ENCODE assay signal across 8 cellular contexts in the genomic region with DNA sequence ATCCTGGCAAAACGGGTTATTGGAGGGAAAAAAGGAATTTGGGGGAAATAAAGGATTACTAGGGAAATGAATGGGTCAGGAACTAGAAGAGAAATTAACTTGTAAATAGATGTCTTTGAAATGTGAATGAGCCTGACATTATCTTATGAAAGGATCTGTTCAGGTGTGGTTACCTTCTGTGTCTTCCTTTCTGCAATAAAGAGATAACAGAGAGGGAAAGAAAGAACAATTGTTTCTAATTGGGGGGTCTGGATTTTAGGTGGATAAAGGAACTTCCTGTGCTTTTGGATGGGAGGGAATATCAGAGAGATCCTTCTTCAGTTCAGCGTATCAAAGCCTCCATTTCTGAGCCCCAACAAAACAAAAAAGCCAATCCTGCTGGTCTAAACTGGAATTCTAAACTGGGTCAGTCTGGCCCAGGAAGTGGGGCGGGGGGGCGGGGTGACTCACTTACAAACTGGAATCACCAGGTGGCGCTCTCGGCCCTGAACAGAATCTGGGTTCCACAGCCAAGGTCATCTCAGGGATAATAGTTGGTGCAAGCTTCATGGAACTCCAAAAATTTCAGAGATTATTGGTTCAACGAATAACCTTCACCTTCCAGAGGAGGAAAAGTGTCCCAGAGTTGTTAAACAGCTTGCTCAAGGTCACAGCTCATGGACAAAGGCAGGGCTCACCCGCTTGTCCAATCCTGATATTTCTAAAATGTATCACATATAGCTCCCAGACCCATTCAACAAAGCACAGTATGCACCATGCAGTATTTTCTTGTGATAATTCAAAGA. TPM values are rescaled to one million over a fixed set of nuclear protein-coding genes. Genes with fewer than 3 reads are reported as not detected.
DNase-seq lines count a peak whose midpoint lies in the region; ATAC-seq and TF ChIP-seq lines count a peak whose summit lies in the region.

No MANE protein-coding gene starts in this region.

- POLR2A ChIA-PET in AG04450 (lab: Yijun Ruan, JAX), result interaction anchor here (1.4 kb wide), 1 partner anchor 15 kb away, joined by 4 read pairs; a partner anchor contains a TSS
- POLR2A ChIA-PET in RWPE1 (lab: Yijun Ruan, JAX; ENCODE audit: low non-redundant PET), result interaction anchor here (0.7 kb wide), 1 partner anchor 255 kb away, joined by 3 read pairs; no protein-coding TSS in a partner anchor

- H3K27ac ChIP-seq in AG04450 (ENCODE audit: low read depth, low read length) (no peak overlapping the region), RWPE1 (peak overlapping the region; percentile 55), gastroesophageal sphincter (peak overlapping the region in 2 of 4 donors; percentile 18 to 33), transverse colon (peak overlapping the region; percentile 44 to 70 (median 52))

- TF ChIP-seq EP300 in gastroesophageal sphincter (IDR thresholded peaks at IDR 0.05), result no peak
- TF ChIP-seq EP300 in transverse colon (IDR thresholded peaks at IDR 0.05; ENCODE audit: low read depth), result no peak

- H3K9me3 ChIP-seq in AG04450 (ENCODE audit: control insufficient read depth, insufficient read depth, low read length), result no peaks in the 10 kb centered on the region
- no peaks in the 10 kb centered on the region for H3K9me3 ChIP-seq in gastroesophageal sphincter
- H3K9me3 ChIP-seq in transverse colon, result no peaks in the 10 kb centered on the region

- CTCF ChIA-PET in AG04450 (lab: Charles Lee), result interaction anchor here (0.6 to 2.7 kb wide), 41 partner anchors 8 to 1548 kb away, joined by 3 to 29 read pairs (median 3); a partner anchor contains a TSS
- CTCF ChIA-PET in RWPE1 (lab: Yijun Ruan, JAX), result interaction anchor here (0.5 to 1.5 kb wide), 11 partner anchors 14 to 255 kb away, joined by 3 to 7 read pairs (median 5); a partner anchor contains a TSS

- TF ChIP-seq CTCF in AG04450 (IDR thresholded peaks at IDR 0.05; ENCODE audit: low read depth, low read length) (peak; percentile 76), RWPE1 (conservative IDR thresholded peaks at IDR 0.05; ENCODE audit: low read depth) (peak; percentile 71), gastroesophageal sphincter (IDR thresholded peaks at IDR 0.05) (peak; percentile 24 to 83 (median 57)), transverse colon (IDR thresholded peaks at IDR 0.05) (peak; percentile 38 to 83 (median 80))

- peak; percentile 72 for ATAC-seq in GM18909 (IDR thresholded peaks at IDR 0.05; ENCODE audit: poor library complexity, unreplicated experiment)
- peak; percentile 83 for ATAC-seq in gastroesophageal sphincter

- no peak for TF ChIP-seq POLR2A in gastroesophageal sphincter (IDR thresholded peaks at IDR 0.05)
- TF ChIP-seq POLR2A in transverse colon (IDR thresholded peaks at IDR 0.05), result no peak

- DNase-seq in AG04450 (ENCODE audit: low read depth, low spot score), result peak; percentile 44
- DNase-seq in KBM-7, result peak; percentile 61
- peak; percentile 92 for DNase-seq in RWPE1 (ENCODE audit: low spot score)
- peak; percentile 87 for DNase-seq in activated effector memory CD4-positive, alpha-beta T cell treated with anti-CD3 and anti-CD28 coated beads, Interleukin-2, amount 50 U/mL, for 16 hours
- DNase-seq in occipital lobe (lab: John Stamatoyannopoulos, UW), result peak; percentile 34
- peak; percentile 85 for DNase-seq in transverse colon

- H3K4me3 ChIP-seq in AG04450 (ENCODE audit: low read depth, low read length), result no peak overlapping the region
- H3K4me3 ChIP-seq in gastroesophageal sphincter, result no peak overlapping the region
- no peak overlapping the region for H3K4me3 ChIP-seq in transverse colon

- intact Hi-C loops in transverse colon (cut with DNase I; ENCODE audit: low total_unique reads), result no loop called here

- in situ Hi-C loops in KBM-7 (cut with MboI; ENCODE audit: low pct_unique_long_range_greater_than_20kb, low sequenced_read_pairs), result no loop called here
- in situ Hi-C loops in transverse colon (cut with MboI; ENCODE audit: low pct_ligation_motif_present in 1 of 4, low pct_unique_long_range_greater_than_20kb in 1 of 4, low sequenced_read_pairs in 3 of 4), result no loop called here

- H3K27me3 ChIP-seq in AG04450 (ENCODE audit: control insufficient read depth, insufficient read depth, low read length) (no peaks in the 10 kb centered on the region), gastroesophageal sphincter (no peaks in the 10 kb centered on the region), transverse colon (no peaks in the 10 kb centered on the region)

- WGBS in gastroesophageal sphincter (ENCODE audit: low coverage in 1 of 2), 2 donors, result 36 to 54% methylated on average over 3 to 4 of the region's 8 CpGs
- 19 to 35% methylated on average over 4 to 8 of the region's 8 CpGs for WGBS in transverse colon (ENCODE audit: low coverage in 1 of 2), 2 donors

- H3K4me1 ChIP-seq in gastroesophageal sphincter, result peaks cover 0 to 14% (median 0%) of the 10 kb centered on the region in 3 donors
- H3K4me1 ChIP-seq in transverse colon, result peaks cover 4 to 41% (median 19%) of the 10 kb centered on the region in 4 donors

- H3K36me3 ChIP-seq in gastroesophageal sphincter (peaks cover 0 to 31% of the 10 kb centered on the region in 2 donors), transverse colon (no peaks in the 10 kb centered on the region)

RNA-seq across cellular contexts. Expression of a gene that starts 15.2 kb away (rescaled TPM):
- 149 and 151 TPM in 2 replicates for polyA plus RNA-seq in AG04450 (2011; rRNA removed)
- polyA minus RNA-seq in AG04450 (2011; rRNA and poly(A)+ RNA removed), result 73.8 and 98.0 TPM in 2 replicates
- 100 to 1,000 TPM; 294 to 370 (median 337) TPM for total RNA-seq in gastroesophageal sphincter
- total RNA-seq in occipital lobe, result 266 TPM
- 100 to 1,000 TPM; 124 to 438 (median 279) TPM for total RNA-seq in transverse colon

RNA-seq across cellular contexts. Expression of a gene that starts 17.0 kb away (rescaled TPM):
- 9.7 and 10.5 TPM in 2 replicates for polyA plus RNA-seq in AG04450 (2011; rRNA removed)
- 19.3 and 21.8 TPM in 2 replicates for polyA minus RNA-seq in AG04450 (2011; rRNA and poly(A)+ RNA removed)
- total RNA-seq in gastroesophageal sphincter (10 to 100 TPM; 14.7 to 24.6 (median 17.6) TPM), occipital lobe (15.4 TPM), transverse colon (100 to 1,000 TPM; 122 to 207 (median 155) TPM)

RNA-seq across cellular contexts. Expression of a gene that starts 59.8 kb away (rescaled TPM):
- polyA plus RNA-seq in AG04450 (2011; rRNA removed), result 111 and 126 TPM in 2 replicates
- polyA minus RNA-seq in AG04450 (2011; rRNA and poly(A)+ RNA removed), result 292 and 323 TPM in 2 replicates
- 10 to 100 TPM; 73.0 to 85.9 (median 81.5) TPM for total RNA-seq in gastroesophageal sphincter
- 415 TPM for total RNA-seq in occipital lobe
- total RNA-seq in transverse colon, result 100 to 1,000 TPM; 110 to 193 (median 130) TPM

Comparison
In these comparisons a context has a peak if more than half of its experiments do, and no peak if none do; other contexts are left out.
1. DNase-seq: peak in every context shown above with its lines; median percentile 92 in RWPE1; 87 in activated effector memory CD4-positive, alpha-beta T cell treated with anti-CD3 and anti-CD28 coated beads, Interleukin-2, amount 50 U/mL, for 16 hours; 85 in transverse colon; 61 in KBM-7; 44 in AG04450; 34 in occipital lobe.